ENCODE assay signal across 7 cellular contexts in the genomic region with DNA sequence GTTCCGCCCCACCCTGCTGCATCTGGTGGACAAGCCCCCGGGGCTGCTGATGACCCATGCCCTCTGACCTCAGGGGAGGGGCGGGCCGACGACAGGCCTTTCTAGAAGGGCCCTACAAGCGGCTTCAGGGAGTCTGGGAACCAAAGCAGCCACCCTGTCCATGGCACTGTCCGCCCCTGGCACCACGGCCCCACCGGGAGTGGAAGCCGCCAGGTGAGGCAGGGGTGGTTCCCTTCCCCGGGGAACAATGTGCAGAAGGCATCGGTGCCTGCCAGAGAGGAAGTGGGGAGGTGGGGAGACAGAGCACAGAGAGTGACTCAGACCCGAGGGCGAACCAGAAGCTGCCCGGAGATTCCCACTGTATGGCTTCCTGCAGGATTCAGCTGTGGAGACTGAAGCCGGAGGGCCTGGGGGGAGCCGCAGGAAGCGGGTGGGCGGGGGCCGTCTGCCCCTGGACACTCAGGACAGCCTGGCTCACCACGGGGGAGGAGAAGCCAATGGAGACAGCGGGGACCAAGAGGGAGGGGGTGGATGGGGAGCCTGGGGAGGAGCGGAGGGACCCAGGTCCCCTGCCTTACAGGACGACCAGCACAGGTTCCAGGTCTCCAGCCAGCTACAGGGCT.
DNase-seq lines count a peak whose midpoint lies in the region; ATAC-seq and TF ChIP-seq lines count a peak whose summit lies in the region.

No MANE protein-coding gene starts in this region.

- no peaks in the 10 kb centered on the region for H3K36me3 Mint-ChIP-seq in osteocyte (ENCODE audit: unreplicated experiment)

- ATAC-seq in HG02642 (IDR thresholded peaks at IDR 0.05; ENCODE audit: poor library complexity, unreplicated experiment) (no peak), GM19351 (IDR thresholded peaks at IDR 0.05; ENCODE audit: unreplicated experiment) (no peak)

- TF ChIP-seq CTCF in osteocyte (IDR thresholded peaks at IDR 0.05): no peak

- H3K9me3 Mint-ChIP-seq in osteocyte (ENCODE audit: unreplicated experiment): no peaks in the 10 kb centered on the region

- H3K27ac ChIP-seq in epithelial cell of prostate: peak overlapping the region; percentile 89

- peak; percentile 77 for DNase-seq in EH (ENCODE audit: low read depth)
- peak in 2 of 3 experiments; percentile 91 to 93 for DNase-seq in NCI-H1417 (lab: John Stamatoyannopoulos, UW)
- DNase-seq in epithelial cell of prostate (ENCODE audit: low read depth, low spot score): peak; percentile 63
- no peak for DNase-seq in osteocyte (ENCODE audit: extremely low spot score, unreplicated experiment)
- DNase-seq in NCI-H524 treated with DMSO at 0.1 percent for 48 hours (lab: John Stamatoyannopoulos, UW): no peak

- H3K27ac Mint-ChIP-seq in osteocyte (ENCODE audit: unreplicated experiment): no peak overlapping the region

- peaks cover 15% of the 10 kb centered on the region for H3K4me1 Mint-ChIP-seq in osteocyte (ENCODE audit: unreplicated experiment)

- peaks cover 54% of the 10 kb centered on the region for H3K27me3 Mint-ChIP-seq in osteocyte (ENCODE audit: unreplicated experiment)

- H3K4me3 Mint-ChIP-seq in osteocyte (ENCODE audit: unreplicated experiment): peak overlapping the region; percentile 10

Comparison
In these comparisons a context has a peak if more than half of its experiments do, and no peak if none do; other contexts are left out.
1. DNase-seq: peak in EH (single experiment), NCI-H1417 (2 of 3) and epithelial cell of prostate (single experiment); none in osteocyte (single experiment) and NCI-H524 treated with DMSO at 0.1 percent for 48 hours (single experiment).